ENCODE assay signal across 1 cellular context in the genomic region with DNA sequence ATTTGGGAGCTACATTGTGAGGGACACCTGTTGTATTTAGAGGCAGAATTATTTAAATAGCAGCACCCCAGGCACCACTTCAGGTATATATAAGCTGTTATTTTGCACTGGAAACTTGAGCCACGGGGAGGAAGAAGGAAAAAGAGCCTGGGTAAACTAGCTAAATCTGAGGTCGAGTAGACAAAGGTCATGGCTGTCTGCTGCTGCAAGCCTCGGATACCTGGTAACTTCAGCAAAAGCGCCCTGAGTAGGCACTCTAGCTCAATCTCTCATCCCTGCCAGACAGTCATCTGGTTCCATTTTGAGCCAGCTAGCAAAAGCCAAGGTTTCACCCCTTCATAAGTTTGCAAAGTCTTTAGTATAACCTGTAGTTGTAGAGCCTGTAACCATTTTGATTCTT.
TF ChIP-seq lines count a peak whose summit lies in the region.

No MANE protein-coding gene starts in this region.

TF ChIP-seq in GM23338, 12 proteins besides CTCF, POLR2A, EP300 and RAD21:
- TF ChIP-seq, protein P1, sequence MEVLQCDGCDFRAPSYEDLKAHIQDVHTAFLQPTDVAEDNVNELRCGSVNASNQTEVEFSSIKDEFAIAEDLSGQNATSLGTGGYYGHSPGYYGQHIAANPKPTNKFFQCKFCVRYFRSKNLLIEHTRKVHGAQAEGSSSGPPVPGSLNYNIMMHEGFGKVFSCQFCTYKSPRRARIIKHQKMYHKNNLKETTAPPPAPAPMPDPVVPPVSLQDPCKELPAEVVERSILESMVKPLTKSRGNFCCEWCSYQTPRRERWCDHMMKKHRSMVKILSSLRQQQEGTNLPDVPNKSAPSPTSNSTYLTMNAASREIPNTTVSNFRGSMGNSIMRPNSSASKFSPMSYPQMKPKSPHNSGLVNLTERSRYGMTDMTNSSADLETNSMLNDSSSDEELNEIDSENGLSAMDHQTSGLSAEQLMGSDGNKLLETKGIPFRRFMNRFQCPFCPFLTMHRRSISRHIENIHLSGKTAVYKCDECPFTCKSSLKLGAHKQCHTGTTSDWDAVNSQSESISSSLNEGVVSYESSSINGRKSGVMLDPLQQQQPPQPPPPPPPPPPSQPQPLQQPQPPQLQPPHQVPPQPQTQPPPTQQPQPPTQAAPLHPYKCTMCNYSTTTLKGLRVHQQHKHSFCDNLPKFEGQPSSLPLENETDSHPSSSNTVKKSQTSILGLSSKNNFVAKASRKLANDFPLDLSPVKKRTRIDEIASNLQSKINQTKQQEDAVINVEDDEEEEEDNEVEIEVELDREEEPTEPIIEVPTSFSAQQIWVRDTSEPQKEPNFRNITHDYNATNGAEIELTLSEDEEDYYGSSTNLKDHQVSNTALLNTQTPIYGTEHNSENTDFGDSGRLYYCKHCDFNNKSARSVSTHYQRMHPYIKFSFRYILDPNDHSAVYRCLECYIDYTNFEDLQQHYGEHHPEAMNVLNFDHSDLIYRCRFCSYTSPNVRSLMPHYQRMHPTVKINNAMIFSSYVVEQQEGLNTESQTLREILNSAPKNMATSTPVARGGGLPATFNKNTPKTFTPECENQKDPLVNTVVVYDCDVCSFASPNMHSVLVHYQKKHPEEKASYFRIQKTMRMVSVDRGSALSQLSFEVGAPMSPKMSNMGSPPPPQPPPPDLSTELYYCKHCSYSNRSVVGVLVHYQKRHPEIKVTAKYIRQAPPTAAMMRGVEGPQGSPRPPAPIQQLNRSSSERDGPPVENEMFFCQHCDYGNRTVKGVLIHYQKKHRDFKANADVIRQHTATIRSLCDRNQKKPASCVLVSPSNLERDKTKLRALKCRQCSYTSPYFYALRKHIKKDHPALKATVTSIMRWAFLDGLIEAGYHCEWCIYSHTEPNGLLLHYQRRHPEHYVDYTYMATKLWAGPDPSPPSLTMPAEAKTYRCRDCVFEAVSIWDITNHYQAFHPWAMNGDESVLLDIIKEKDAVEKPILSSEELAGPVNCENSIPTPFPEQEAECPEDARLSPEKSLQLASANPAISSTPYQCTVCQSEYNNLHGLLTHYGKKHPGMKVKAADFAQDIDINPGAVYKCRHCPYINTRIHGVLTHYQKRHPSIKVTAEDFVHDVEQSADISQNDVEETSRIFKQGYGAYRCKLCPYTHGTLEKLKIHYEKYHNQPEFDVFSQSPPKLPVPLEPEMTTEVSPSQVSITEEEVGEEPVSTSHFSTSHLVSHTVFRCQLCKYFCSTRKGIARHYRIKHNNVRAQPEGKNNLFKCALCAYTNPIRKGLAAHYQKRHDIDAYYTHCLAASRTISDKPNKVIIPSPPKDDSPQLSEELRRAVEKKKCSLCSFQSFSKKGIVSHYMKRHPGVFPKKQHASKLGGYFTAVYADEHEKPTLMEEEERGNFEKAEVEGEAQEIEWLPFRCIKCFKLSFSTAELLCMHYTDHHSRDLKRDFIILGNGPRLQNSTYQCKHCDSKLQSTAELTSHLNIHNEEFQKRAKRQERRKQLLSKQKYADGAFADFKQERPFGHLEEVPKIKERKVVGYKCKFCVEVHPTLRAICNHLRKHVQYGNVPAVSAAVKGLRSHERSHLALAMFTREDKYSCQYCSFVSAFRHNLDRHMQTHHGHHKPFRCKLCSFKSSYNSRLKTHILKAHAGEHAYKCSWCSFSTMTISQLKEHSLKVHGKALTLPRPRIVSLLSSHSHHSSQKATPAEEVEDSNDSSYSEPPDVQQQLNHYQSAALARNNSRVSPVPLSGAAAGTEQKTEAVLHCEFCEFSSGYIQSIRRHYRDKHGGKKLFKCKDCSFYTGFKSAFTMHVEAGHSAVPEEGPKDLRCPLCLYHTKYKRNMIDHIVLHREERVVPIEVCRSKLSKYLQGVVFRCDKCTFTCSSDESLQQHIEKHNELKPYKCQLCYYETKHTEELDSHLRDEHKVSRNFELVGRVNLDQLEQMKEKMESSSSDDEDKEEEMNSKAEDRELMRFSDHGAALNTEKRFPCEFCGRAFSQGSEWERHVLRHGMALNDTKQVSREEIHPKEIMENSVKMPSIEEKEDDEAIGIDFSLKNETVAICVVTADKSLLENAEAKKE (CRISPR knock-in tag; IDR thresholded peaks at IDR 0.05) = peak; percentile 50; the same call in 1 of the 2 replicates
- TF ChIP-seq EZH2 (IDR thresholded peaks at IDR 0.05; ENCODE audit: low read depth, unreplicated experiment) (no peak), EZH2phosphoT487 (IDR thresholded peaks at IDR 0.05; ENCODE audit: unreplicated experiment) (no peak), POLR2AphosphoS5 (IDR thresholded peaks at IDR 0.05; ENCODE audit: low read depth) (no peak), ZNF331 (CRISPR knock-in tag; IDR thresholded peaks at IDR 0.05; ENCODE audit: low read depth) (0 out of 2 replicates have a peak, but pooled peaks have one; percentile 6), ZNF114 (CRISPR knock-in tag; IDR thresholded peaks at IDR 0.05) (no peak), NANOG (IDR thresholded peaks at IDR 0.05; ENCODE audit: borderline replicate concordance) (no peak), CREB1 (CRISPR knock-in tag; IDR thresholded peaks at IDR 0.05; ENCODE audit: low read depth) (no peak), STAT1 (IDR thresholded peaks at IDR 0.05; ENCODE audit: unreplicated experiment) (no peak), JUNB (IDR thresholded peaks at IDR 0.05; ENCODE audit: unreplicated experiment) (no peak)
- TF ChIP-seq, protein P2, sequence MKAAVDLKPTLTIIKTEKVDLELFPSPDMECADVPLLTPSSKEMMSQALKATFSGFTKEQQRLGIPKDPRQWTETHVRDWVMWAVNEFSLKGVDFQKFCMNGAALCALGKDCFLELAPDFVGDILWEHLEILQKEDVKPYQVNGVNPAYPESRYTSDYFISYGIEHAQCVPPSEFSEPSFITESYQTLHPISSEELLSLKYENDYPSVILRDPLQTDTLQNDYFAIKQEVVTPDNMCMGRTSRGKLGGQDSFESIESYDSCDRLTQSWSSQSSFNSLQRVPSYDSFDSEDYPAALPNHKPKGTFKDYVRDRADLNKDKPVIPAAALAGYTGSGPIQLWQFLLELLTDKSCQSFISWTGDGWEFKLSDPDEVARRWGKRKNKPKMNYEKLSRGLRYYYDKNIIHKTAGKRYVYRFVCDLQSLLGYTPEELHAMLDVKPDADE (IDR thresholded peaks at IDR 0.05) = no peak
- TF ChIP-seq, protein P3, sequence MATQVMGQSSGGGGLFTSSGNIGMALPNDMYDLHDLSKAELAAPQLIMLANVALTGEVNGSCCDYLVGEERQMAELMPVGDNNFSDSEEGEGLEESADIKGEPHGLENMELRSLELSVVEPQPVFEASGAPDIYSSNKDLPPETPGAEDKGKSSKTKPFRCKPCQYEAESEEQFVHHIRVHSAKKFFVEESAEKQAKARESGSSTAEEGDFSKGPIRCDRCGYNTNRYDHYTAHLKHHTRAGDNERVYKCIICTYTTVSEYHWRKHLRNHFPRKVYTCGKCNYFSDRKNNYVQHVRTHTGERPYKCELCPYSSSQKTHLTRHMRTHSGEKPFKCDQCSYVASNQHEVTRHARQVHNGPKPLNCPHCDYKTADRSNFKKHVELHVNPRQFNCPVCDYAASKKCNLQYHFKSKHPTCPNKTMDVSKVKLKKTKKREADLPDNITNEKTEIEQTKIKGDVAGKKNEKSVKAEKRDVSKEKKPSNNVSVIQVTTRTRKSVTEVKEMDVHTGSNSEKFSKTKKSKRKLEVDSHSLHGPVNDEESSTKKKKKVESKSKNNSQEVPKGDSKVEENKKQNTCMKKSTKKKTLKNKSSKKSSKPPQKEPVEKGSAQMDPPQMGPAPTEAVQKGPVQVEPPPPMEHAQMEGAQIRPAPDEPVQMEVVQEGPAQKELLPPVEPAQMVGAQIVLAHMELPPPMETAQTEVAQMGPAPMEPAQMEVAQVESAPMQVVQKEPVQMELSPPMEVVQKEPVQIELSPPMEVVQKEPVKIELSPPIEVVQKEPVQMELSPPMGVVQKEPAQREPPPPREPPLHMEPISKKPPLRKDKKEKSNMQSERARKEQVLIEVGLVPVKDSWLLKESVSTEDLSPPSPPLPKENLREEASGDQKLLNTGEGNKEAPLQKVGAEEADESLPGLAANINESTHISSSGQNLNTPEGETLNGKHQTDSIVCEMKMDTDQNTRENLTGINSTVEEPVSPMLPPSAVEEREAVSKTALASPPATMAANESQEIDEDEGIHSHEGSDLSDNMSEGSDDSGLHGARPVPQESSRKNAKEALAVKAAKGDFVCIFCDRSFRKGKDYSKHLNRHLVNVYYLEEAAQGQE (IDR thresholded peaks at IDR 0.05; ENCODE audit: unreplicated experiment) = no peak
